Comparison of ENCODE assay signal across 8 cellular contexts in the genomic region with DNA sequence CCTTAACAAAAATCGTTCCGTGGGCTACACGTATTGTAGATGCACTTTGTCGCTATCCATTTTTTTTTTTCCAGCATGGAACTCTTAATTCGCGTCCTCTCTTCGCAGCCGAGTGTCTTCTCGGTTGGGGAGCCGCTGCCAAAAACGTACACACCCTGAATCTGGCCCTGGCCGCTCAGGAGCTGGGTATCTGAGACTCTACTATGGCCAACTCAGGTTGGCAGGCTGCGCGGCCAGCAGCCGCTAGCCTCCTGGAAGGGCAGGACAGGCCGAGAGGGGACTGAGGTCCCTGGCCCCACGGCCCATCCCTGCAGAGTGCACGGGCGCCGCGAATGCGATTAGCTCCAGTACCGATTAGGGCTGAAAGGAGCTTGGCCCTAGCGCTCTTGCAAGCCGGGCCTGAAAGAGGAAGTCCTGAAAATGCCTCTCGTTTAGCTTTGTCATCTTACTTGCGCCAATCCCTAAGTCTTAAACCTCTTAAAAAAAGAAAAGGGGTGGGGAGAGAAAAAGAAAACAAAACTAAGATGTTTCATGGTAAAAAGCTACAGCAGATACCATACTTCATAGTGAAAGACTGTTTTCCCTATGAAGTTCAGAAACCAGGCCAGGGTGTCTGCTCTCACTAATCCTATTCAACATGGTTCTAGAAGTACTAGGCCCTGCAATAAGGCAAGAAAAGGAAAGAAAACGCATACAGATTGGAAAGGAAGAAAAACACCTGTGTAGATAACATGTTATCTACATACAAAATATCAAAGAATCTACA.
A peak's percentile ranks its signal among the peaks of the same experiment; 100 is the strongest.
DNase-seq lines count a peak whose midpoint lies in the region; ATAC-seq and TF ChIP-seq lines count a peak whose summit lies in the region.

No MANE protein-coding gene starts in this region.

- H3K27ac Mint-ChIP-seq in dendritic cell treated with granulocyte-macrophage colony-stimulating factor and Interleukin-4, amounts not matched to agents 40 ng/mL and 50 ng/mL, for 4 days, result peak overlapping the region; percentile 99

- DNase-seq in CMK (ENCODE audit: low read depth), result peak; percentile 70
- DNase-seq in HL-60 (ENCODE audit: low read depth in 1 of 2, low spot score in 1 of 2), result peak; percentile 89 to 91
- peak; percentile 63 for DNase-seq in activated CD4-positive, alpha-beta T cell treated with anti-CD3 and anti-CD28 coated beads for 48 hours
- peak; percentile 54 for DNase-seq in lung (ENCODE audit: low spot score)
- peak; percentile 30 for DNase-seq in stimulated activated CD8-positive, alpha-beta memory T cell treated with anti-CD3 and anti-CD28 coated beads, Interleukin-12 subunit alpha, Interleukin-12 subunit beta, amount 100 ng/mL, for 4 hours (ENCODE audit: low read depth)
- no peak for DNase-seq in NCI-H187 treated with DMSO at 0.1 percent for 48 hours (lab: John Stamatoyannopoulos, UW)

- peaks cover 24% of the 10 kb centered on the region for H3K36me3 Mint-ChIP-seq in dendritic cell treated with granulocyte-macrophage colony-stimulating factor and Interleukin-4, amounts not matched to agents 40 ng/mL and 50 ng/mL, for 4 days (ENCODE audit: low read depth)

- no peaks in the 10 kb centered on the region for H3K27me3 Mint-ChIP-seq in dendritic cell treated with granulocyte-macrophage colony-stimulating factor and Interleukin-4, amounts not matched to agents 40 ng/mL and 50 ng/mL, for 4 days

- H3K4me1 Mint-ChIP-seq in dendritic cell treated with granulocyte-macrophage colony-stimulating factor and Interleukin-4, amounts not matched to agents 40 ng/mL and 50 ng/mL, for 4 days (ENCODE audit: low read depth), result peaks cover 27% of the 10 kb centered on the region

- no peaks in the 10 kb centered on the region for H3K9me3 ChIP-seq in lung (ENCODE audit: control insufficient read depth in 2 of 2, insufficient read depth in 1 of 2, low read length in 1 of 2)

- H3K4me1 ChIP-seq in lung (ENCODE audit: control insufficient read depth in 2 of 2, insufficient read depth in 2 of 2, low read length in 2 of 2), result peaks cover 1 to 4% of the 10 kb centered on the region in 2 donors

- WGBS in lung, 2 donors, result 8 to 20% methylated on average over 28 of the region's 28 CpGs

- TF ChIP-seq CTCF in HL-60 (IDR thresholded peaks at IDR 0.05; ENCODE audit: insufficient read depth, low read length) (no peak), lung (IDR thresholded peaks at IDR 0.05; ENCODE audit: control extremely low read depth, extremely low read depth) (no peak)

- intact Hi-C loops in dendritic cell treated with granulocyte-macrophage colony-stimulating factor and Interleukin-4, amounts not matched to agents 40 ng/mL and 50 ng/mL, for 4 days (cut with micrococcal nuclease), result loop anchor here (5.0 to 10.0 kb wide), 3 partner anchors 111 to 244 kb away; partner anchors contain the start of gene PRKAG2

- H3K9me3 Mint-ChIP-seq in dendritic cell treated with granulocyte-macrophage colony-stimulating factor and Interleukin-4, amounts not matched to agents 40 ng/mL and 50 ng/mL, for 4 days, result no peaks in the 10 kb centered on the region

- H3K27me3 ChIP-seq in HL-60 (ENCODE audit: insufficient read depth, poor library complexity, severe bottlenecking) (no peaks in the 10 kb centered on the region), lung (ENCODE audit: control insufficient read depth, insufficient read depth) (no peaks in the 10 kb centered on the region)

- peak; percentile 57 for ATAC-seq in GM19467 (IDR thresholded peaks at IDR 0.05; ENCODE audit: unreplicated experiment)
- peak; percentile 49 for ATAC-seq in lung (ENCODE audit: insufficient read depth, low FRiP score)

- peak overlapping the region; percentile 97 for H3K4me3 Mint-ChIP-seq in dendritic cell treated with granulocyte-macrophage colony-stimulating factor and Interleukin-4, amounts not matched to agents 40 ng/mL and 50 ng/mL, for 4 days

- no peaks in the 10 kb centered on the region for H3K36me3 ChIP-seq in lung (ENCODE audit: control insufficient read depth in 2 of 2, insufficient read depth in 2 of 2, low read length in 2 of 2)

- H3K4me3 ChIP-seq in HL-60 (replicated peaks; ENCODE audit: insufficient read depth, low read length) (peak overlapping the region; percentile 64), lung (peak overlapping the region; percentile 36)

- H3K27ac ChIP-seq in HL-60 (replicated peaks) (peak overlapping the region; percentile 70), lung (ENCODE audit: low read depth in 1 of 2, low read length in 1 of 2) (peak overlapping the region; percentile 99 to 100)
